Comparison of ENCODE assay signal across 11 cellular contexts in the genomic region with DNA sequence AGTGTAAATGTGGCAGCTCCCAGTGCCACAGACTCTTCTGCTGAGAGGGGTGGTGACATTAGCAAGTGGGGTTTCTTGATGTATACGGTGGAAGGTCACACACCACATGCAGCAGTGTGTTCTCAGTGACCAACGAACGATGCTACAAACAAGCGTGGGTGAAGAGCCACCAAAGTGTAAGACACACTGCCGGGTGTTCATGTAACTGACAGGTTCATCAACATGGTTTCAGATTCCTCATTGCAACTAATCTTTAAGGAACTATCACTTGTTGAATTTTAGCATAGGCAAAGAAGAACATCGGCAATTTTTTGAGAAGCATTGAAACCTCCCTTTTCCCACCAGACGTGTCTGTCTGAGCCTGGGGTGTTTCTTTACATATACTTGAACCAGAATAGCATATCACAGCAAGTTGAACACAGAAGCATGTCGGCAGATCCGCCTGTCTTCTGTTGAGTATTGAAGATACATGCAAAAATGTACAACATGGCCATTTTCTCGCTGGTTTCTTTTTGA. TPM values are rescaled to one million over a fixed set of nuclear protein-coding genes. Genes with fewer than 3 reads are reported as not detected.
DNase-seq lines count a peak whose midpoint lies in the region; ATAC-seq and TF ChIP-seq lines count a peak whose summit lies in the region.
"Had no signal": no experiment of that assay in that cellular context is flagged by ENCODE, and none has a peak within 500 bp of the region (broad histone marks: within the 10 kb centered on the region; RNA-seq: fewer than 3 reads in every experiment).

No MANE protein-coding gene starts in this region.

- TF ChIP-seq POLR2A in gastroesophageal sphincter (IDR thresholded peaks at IDR 0.05) (no peak), vagina (IDR thresholded peaks at IDR 0.05) (no peak)

- WGBS in gastroesophageal sphincter (ENCODE audit: low coverage in 1 of 2), 2 donors: 73 to 88% methylated on average over 9 to 10 of the region's 10 CpGs

- no peak overlapping the region for H3K4me3 ChIP-seq in gastroesophageal sphincter
- no peak overlapping the region for H3K4me3 ChIP-seq in vagina
- H3K4me3 ChIP-seq: PC-9 had no signal

- H3K27me3 Mint-ChIP-seq in T-helper 2 cell treated with Interferon-gamma antibody and Interleukin-4, amounts not matched to agents 5 μg/mL and 100 μg/mL, for 36 hours (ENCODE audit: low read depth): no peaks in the 10 kb centered on the region

- no peak for TF ChIP-seq EP300 in gastroesophageal sphincter (IDR thresholded peaks at IDR 0.05)

- H3K4me3 Mint-ChIP-seq in T-helper 2 cell treated with Interferon-gamma antibody and Interleukin-4, amounts not matched to agents 5 μg/mL and 100 μg/mL, for 36 hours: peak overlapping the region; percentile 73

- H3K36me3 ChIP-seq in gastroesophageal sphincter: no peaks in the 10 kb centered on the region
- peaks cover 0 to 5% of the 10 kb centered on the region in 2 donors for H3K36me3 ChIP-seq in vagina

- peaks cover 13 to 72% (median 15%) of the 10 kb centered on the region in 3 donors for H3K4me1 ChIP-seq in gastroesophageal sphincter
- peaks cover 50% of the 10 kb centered on the region for H3K4me1 ChIP-seq in vagina

- TF ChIP-seq CTCF in gastroesophageal sphincter (IDR thresholded peaks at IDR 0.05) (no peak), vagina (IDR thresholded peaks at IDR 0.05) (no peak)

- H3K36me3 Mint-ChIP-seq in T-helper 2 cell treated with Interferon-gamma antibody and Interleukin-4, amounts not matched to agents 5 μg/mL and 100 μg/mL, for 36 hours (ENCODE audit: low read depth): peaks cover 71% of the 10 kb centered on the region

- H3K27me3 ChIP-seq in gastroesophageal sphincter (no peaks in the 10 kb centered on the region), vagina (no peaks in the 10 kb centered on the region)

- H3K4me1 Mint-ChIP-seq in T-helper 2 cell treated with Interferon-gamma antibody and Interleukin-4, amounts not matched to agents 5 μg/mL and 100 μg/mL, for 36 hours (ENCODE audit: low read depth): peaks cover 78% of the 10 kb centered on the region

- peak; percentile 30 to 59 for DNase-seq in stimulated activated CD4-positive, alpha-beta T cell treated with anti-CD3 and anti-CD28 coated beads, Interleukin-2, amount 100 ng/mL, for 24 hours
- no peak for DNase-seq in stimulated activated CD4-positive, alpha-beta T cell treated with anti-CD3 and anti-CD28 coated beads, Interleukin-2, amount 100 ng/mL, for 48 hours
- DNase-seq in T-helper 2 cell treated with Interferon-gamma antibody and Interleukin-4, amounts not matched to agents 5 μg/mL and 100 μg/mL, for 36 hours (ENCODE audit: low spot score): peak; percentile 65
- DNase-seq in vagina (ENCODE audit: extremely low spot score in 2 of 2) (peak in 1 of 2 donors; percentile 49), cerebellum (ENCODE audit: low spot score) (no peak)
- DNase-seq: AML-193, NCI-H1105 treated with DMSO at 0.1 percent for 48 hours, PC-9 had no signal

- H3K9me3 Mint-ChIP-seq in T-helper 2 cell treated with Interferon-gamma antibody and Interleukin-4, amounts not matched to agents 5 μg/mL and 100 μg/mL, for 36 hours: no peaks in the 10 kb centered on the region

- H3K27ac Mint-ChIP-seq in T-helper 2 cell treated with Interferon-gamma antibody and Interleukin-4, amounts not matched to agents 5 μg/mL and 100 μg/mL, for 36 hours: peak overlapping the region; percentile 98

- intact Hi-C loops in vagina (cut with DNase I): no loop called here

- H3K27ac ChIP-seq in gastroesophageal sphincter: peak overlapping the region in 3 of 4 donors; percentile 3 to 34 (median 20)
- H3K27ac ChIP-seq in vagina: peak overlapping the region; percentile 1
- H3K27ac ChIP-seq: PC-9 had no signal

- H3K9me3 ChIP-seq in gastroesophageal sphincter (no peaks in the 10 kb centered on the region), vagina (no peaks in the 10 kb centered on the region)

- ATAC-seq in gastroesophageal sphincter (no peak), GM21529 (IDR thresholded peaks at IDR 0.05; ENCODE audit: unreplicated experiment) (no peak), GM18517 (IDR thresholded peaks at IDR 0.05; ENCODE audit: unreplicated experiment) (no peak)

RNA-seq across cellular contexts. Expression of gene PPP2R5C, which starts 58.8 kb away (rescaled TPM):
- total RNA-seq in gastroesophageal sphincter (100 to 1,000 TPM; 123 to 199 (median 131) TPM), vagina (88.1 TPM), cerebellum (125 TPM)

Comparison
In these comparisons a context has a peak if more than half of its experiments do, and no peak if none do; other contexts are left out.
1. DNase-seq: peak in stimulated activated CD4-positive, alpha-beta T cell treated with anti-CD3 and anti-CD28 coated beads, Interleukin-2, amount 100 ng/mL, for 24 hours (2 of 2) and T-helper 2 cell treated with Interferon-gamma antibody and Interleukin-4, amounts not matched to agents 5 μg/mL and 100 μg/mL, for 36 hours (single experiment); none in stimulated activated CD4-positive, alpha-beta T cell treated with anti-CD3 and anti-CD28 coated beads, Interleukin-2, amount 100 ng/mL, for 48 hours (0 of 2) and cerebellum (single experiment).